ENCODE assay signal across 26 cellular contexts in the genomic region with DNA sequence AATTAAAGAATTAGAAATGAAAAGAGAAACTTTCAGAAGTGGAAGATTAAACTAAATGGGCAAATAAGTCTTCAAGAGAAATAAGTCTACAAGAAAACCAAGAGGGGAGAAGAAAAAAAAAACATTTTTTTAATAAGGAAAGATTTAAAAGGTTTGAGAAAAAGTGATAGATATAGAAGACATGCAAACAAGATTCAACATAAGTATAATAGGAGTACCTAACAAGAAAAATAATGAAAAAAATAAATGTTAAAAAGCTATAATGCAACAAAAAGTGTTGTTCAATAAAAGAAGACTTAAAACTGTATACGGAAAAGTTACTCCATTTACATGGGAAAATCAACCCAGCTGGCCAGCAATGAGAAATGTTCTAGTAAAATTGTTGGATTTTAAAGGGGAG.
"Had no signal": no experiment of that assay in that cellular context is flagged by ENCODE, and none has a peak within 500 bp of the region (broad histone marks: within the 10 kb centered on the region; RNA-seq: fewer than 3 reads in every experiment).

No MANE protein-coding gene starts in this region.

- H3K36me3 ChIP-seq: neural progenitor cell, ovary, right lobe of liver, sigmoid colon, thoracic aorta, thyroid gland, upper lobe of left lung, vagina had no signal

- H3K4me1 ChIP-seq: neural progenitor cell, parathyroid adenoma, psoas muscle, right lobe of liver, sigmoid colon, stomach, thyroid gland, tibial nerve, upper lobe of left lung, vagina had no signal

- H3K27ac ChIP-seq: neural progenitor cell, ovary, parathyroid adenoma, psoas muscle, right lobe of liver, sigmoid colon, stomach, thoracic aorta, thyroid gland, tibial nerve, upper lobe of left lung, vagina had no signal

- FAIRE-seq: small intestine, urothelium cell line had no signal

- DNase-seq: natural killer cell; occipital lobe; ovary; posterior cingulate gyrus; psoas muscle; right cardiac atrium; right lobe of liver; sigmoid colon; small intestine; stimulated activated CD4-positive, alpha-beta T cell treated with anti-CD3 and anti-CD28 coated beads, Interleukin-15, amount 100 ng/mL, for 24 hours; stimulated activated CD4-positive, alpha-beta T cell treated with anti-CD3 and anti-CD28 coated beads, Interleukin-2, amount 100 ng/mL, for 24 hours; stimulated activated CD4-positive, alpha-beta T cell treated with anti-CD3 and anti-CD28 coated beads, Interleukin-2, amount 100 ng/mL, for 48 hours; stimulated activated CD4-positive, alpha-beta T cell treated with anti-CD3 and anti-CD28 coated beads, Interleukin-4, amount 100 ng/mL, for 24 hours; stimulated activated naive B cell treated with anti-CD40 and anti-IgM and Interleukin-4, amounts not matched to agents 10 μg/mL and 1 μg/mL and 100 μg/mL, for 72 hours; stimulated activated naive CD4-positive, alpha-beta T cell treated with Interleukin-2 at 50 U/mL for 16 hours; stomach; thyroid gland; trophoblast cell; upper lobe of left lung had no signal

- H3K4me3 ChIP-seq: neural progenitor cell, ovary, psoas muscle, right lobe of liver, sigmoid colon, stomach, thoracic aorta, thyroid gland, tibial nerve, upper lobe of left lung, vagina had no signal

- ATAC-seq: natural killer cell; psoas muscle; right cardiac atrium; right lobe of liver; stimulated activated effector memory CD8-positive, alpha-beta T cell treated with anti-CD3 and anti-CD28 coated beads, Interleukin-12 subunit alpha, Interleukin-12 subunit beta, amount 100 ng/mL, for 72 hours; stimulated activated naive B cell treated with anti-CD40 and anti-IgM and Interleukin-4, amounts not matched to agents 10 μg/mL and 1 μg/mL and 100 μg/mL, for 72 hours had no signal

- H3K9ac ChIP-seq: neural progenitor cell, parathyroid adenoma had no signal

- H3K9me3 ChIP-seq: thyroid gland had no signal
